In the genomic region with DNA sequence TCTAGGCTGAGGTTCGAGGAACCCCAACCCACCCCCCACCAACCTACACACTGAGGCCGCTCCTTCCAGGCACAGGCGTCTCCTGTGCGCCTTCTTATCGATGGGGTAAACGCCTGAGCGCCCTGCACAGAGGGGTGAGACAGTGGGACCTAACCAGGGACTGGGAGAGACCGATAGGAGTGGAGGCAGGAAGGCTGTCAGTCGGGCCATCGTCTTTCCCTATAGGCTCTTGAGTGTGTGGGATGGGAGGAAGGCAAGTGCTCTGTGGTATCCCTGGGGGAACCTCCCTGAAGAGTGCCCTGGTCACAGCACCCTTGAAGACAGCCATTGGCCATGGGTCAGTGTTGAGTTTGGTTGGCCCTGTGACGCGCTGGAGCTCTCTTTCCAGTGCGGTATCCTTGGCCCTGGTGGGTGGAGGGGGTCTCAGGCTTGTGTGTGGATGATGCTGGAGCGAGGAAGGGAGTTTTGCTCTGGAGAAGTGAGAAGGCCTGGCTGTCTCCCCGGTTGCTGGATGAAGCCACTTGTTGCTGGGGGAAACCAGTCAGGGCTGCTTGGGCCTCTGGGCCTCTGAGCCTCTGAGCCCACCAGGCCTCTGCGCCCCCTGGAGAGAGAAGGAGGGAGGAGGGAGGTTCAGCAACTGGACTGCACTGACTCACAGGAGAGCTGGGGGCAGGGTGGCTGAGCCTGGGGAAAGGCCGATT, we compare ENCODE assay signal across 13 cellular contexts. TPM values are rescaled to one million over a fixed set of nuclear protein-coding genes. Genes with fewer than 3 reads are reported as not detected.
DNase-seq lines count a peak whose midpoint lies in the region; ATAC-seq, FAIRE-seq and TF ChIP-seq lines count a peak whose summit lies in the region.
"Had no signal": no experiment of that assay in that cellular context is flagged by ENCODE, and none has a peak within 500 bp of the region (broad histone marks: within the 10 kb centered on the region; RNA-seq: fewer than 3 reads in every experiment).

No MANE protein-coding gene starts in this region.

- peak overlapping the region; percentile 34 for H3K27ac Mint-ChIP-seq in Caco-2 (ENCODE audit: unreplicated experiment)
- H3K27ac Mint-ChIP-seq in astrocyte (ENCODE audit: unreplicated experiment), result peak overlapping the region; percentile 77
- H3K27ac Mint-ChIP-seq in progenitor cell of endocrine pancreas, result peak overlapping the region; percentile 96
- no peak overlapping the region for H3K27ac Mint-ChIP-seq in activated naive CD4-positive, alpha-beta T cell treated with anti-CD3 and anti-CD28 coated beads for 36 hours

- FAIRE-seq in astrocyte (lab: Jason Lieb, UNC) (no peak), H54 (lab: Jason Lieb, UNC) (no peak)

- WGBS in sigmoid colon, 2 donors, result 67 to 69% methylated on average over 17 of the region's 17 CpGs

- no peaks in the 10 kb centered on the region for H3K79me2 ChIP-seq in astrocyte (ENCODE audit: insufficient read depth, low read length)

- peaks cover 9% of the 10 kb centered on the region for H3K9me3 ChIP-seq in Caco-2
- H3K9me3 ChIP-seq in astrocyte (ENCODE audit: insufficient read depth, low read depth, low read length), result no peaks in the 10 kb centered on the region
- no peaks in the 10 kb centered on the region for H3K9me3 ChIP-seq in iPS-18c (ENCODE audit: control insufficient read depth, insufficient read depth, low read length)
- peaks cover 0 to 5% (median 0%) of the 10 kb centered on the region in 4 donors for H3K9me3 ChIP-seq in sigmoid colon

- TF ChIP-seq CTCF in Caco-2 (IDR thresholded peaks at IDR 0.05; ENCODE audit: insufficient read depth in 1 of 2, low read depth in 1 of 2, low read length in 1 of 2, severe bottlenecking in 1 of 2, unreplicated experiment in 1 of 2) (peak in 1 of 2 experiments; percentile 6), astrocyte (IDR thresholded peaks at IDR 0.05; ENCODE audit: insufficient read depth, low read depth, low read length) (no peak), progenitor cell of endocrine pancreas (IDR thresholded peaks at IDR 0.05; ENCODE audit: unreplicated experiment) (peak; percentile 56), sigmoid colon (IDR thresholded peaks at IDR 0.05) (no peak)

- H3K27me3 ChIP-seq in Caco-2 (replicated peaks; ENCODE audit: control insufficient read depth, insufficient read depth, low read length) (no peaks in the 10 kb centered on the region), astrocyte (ENCODE audit: insufficient read depth, low read length) (peaks cover 13% of the 10 kb centered on the region), sigmoid colon (peaks cover 0 to 11% (median 0%) of the 10 kb centered on the region in 3 donors)

- H2AFZ ChIP-seq in astrocyte (ENCODE audit: low read depth, low read length), result no peak overlapping the region

- no peaks in the 10 kb centered on the region for H3K36me3 ChIP-seq in Caco-2 (ENCODE audit: control insufficient read depth, insufficient read depth, low read length)
- H3K36me3 ChIP-seq in astrocyte (ENCODE audit: insufficient read depth, low read length), result no peaks in the 10 kb centered on the region
- no peaks in the 10 kb centered on the region for H3K36me3 ChIP-seq in sigmoid colon

- peaks cover 5% of the 10 kb centered on the region for H4K20me1 ChIP-seq in astrocyte (ENCODE audit: insufficient read depth, low read length)

- H3K36me3 Mint-ChIP-seq in Caco-2 (ENCODE audit: insufficient read depth, unreplicated experiment), result peaks cover 32% of the 10 kb centered on the region
- H3K36me3 Mint-ChIP-seq in astrocyte (ENCODE audit: low read depth, unreplicated experiment), result peaks cover 12% of the 10 kb centered on the region
- peaks cover 6% of the 10 kb centered on the region for H3K36me3 Mint-ChIP-seq in progenitor cell of endocrine pancreas (ENCODE audit: insufficient read depth)
- no peaks in the 10 kb centered on the region for H3K36me3 Mint-ChIP-seq in activated naive CD4-positive, alpha-beta T cell treated with anti-CD3 and anti-CD28 coated beads for 36 hours (ENCODE audit: low read depth)

- TSS peak; percentile 11 for BruUV-seq in Caco-2 (replicated peaks; lab: Mats Ljungman, UMichigan)

- CTCF ChIA-PET in Caco-2 (lab: Charles Lee), result interaction anchor here (0.5 to 0.6 kb wide), 2 partner anchors 15 to 1514 kb away, joined by 3 read pairs; no protein-coding TSS in a partner anchor
- CTCF ChIA-PET in activated naive CD4-positive, alpha-beta T cell treated with anti-CD3 and anti-CD28 coated beads for 36 hours (lab: Charles Lee), result interaction anchor here (0.6 kb wide), 2 partner anchors 23 to 119 kb away, joined by 3 read pairs; no protein-coding TSS in a partner anchor

- peaks cover 34% of the 10 kb centered on the region for H3K4me1 ChIP-seq in Caco-2
- H3K4me1 ChIP-seq in astrocyte (ENCODE audit: insufficient read depth, low read length), result peaks cover 18% of the 10 kb centered on the region
- H3K4me1 ChIP-seq in sigmoid colon, result peaks cover 0 to 34% (median 23%) of the 10 kb centered on the region in 4 donors
- H3K4me1 ChIP-seq: foreskin keratinocyte had no signal

- peaks cover 16% of the 10 kb centered on the region for H3K4me1 Mint-ChIP-seq in Caco-2 (ENCODE audit: low read depth, unreplicated experiment)
- H3K4me1 Mint-ChIP-seq in astrocyte (ENCODE audit: low read depth, unreplicated experiment), result peaks cover 30% of the 10 kb centered on the region
- peaks cover 50% of the 10 kb centered on the region for H3K4me1 Mint-ChIP-seq in progenitor cell of endocrine pancreas (ENCODE audit: low read depth)
- peaks cover 14% of the 10 kb centered on the region for H3K4me1 Mint-ChIP-seq in activated naive CD4-positive, alpha-beta T cell treated with anti-CD3 and anti-CD28 coated beads for 36 hours (ENCODE audit: low read depth)

- H3K4me2 ChIP-seq in astrocyte (ENCODE audit: low read length), result peak overlapping the region; percentile 90

- H3K4me3 ChIP-seq in Caco-2 (ENCODE audit: low read depth, low read length) (peak overlapping the region; percentile 50), astrocyte (ENCODE audit: insufficient read depth, low read depth, low read length) (no peak overlapping the region), iPS-18c (ENCODE audit: insufficient read depth, low read depth, low read length) (peak overlapping the region; percentile 42), sigmoid colon (peak overlapping the region in 2 of 4 donors; percentile 55 to 61)

- H3K9me3 Mint-ChIP-seq in Caco-2 (ENCODE audit: unreplicated experiment) (no peaks in the 10 kb centered on the region), astrocyte (ENCODE audit: unreplicated experiment) (peaks cover 2% of the 10 kb centered on the region), progenitor cell of endocrine pancreas (ENCODE audit: low read depth) (peaks cover 2% of the 10 kb centered on the region)
- H3K9me3 Mint-ChIP-seq in activated naive CD4-positive, alpha-beta T cell treated with anti-CD3 and anti-CD28 coated beads for 36 hours, result peaks cover 11% of the 10 kb centered on the region

- POLR2A ChIA-PET in Caco-2 (lab: Charles Lee), result interaction anchor here (0.6 to 0.7 kb wide), 2 partner anchors 20 to 440 kb away, joined by 3 to 4 read pairs; no protein-coding TSS in a partner anchor

- H3K27ac ChIP-seq in astrocyte (ENCODE audit: low read depth, low read length), result no peak overlapping the region
- H3K27ac ChIP-seq in sigmoid colon, result peak overlapping the region in 2 of 4 donors; percentile 18 to 85
- H3K27ac ChIP-seq: foreskin keratinocyte had no signal

- H3K27me3 Mint-ChIP-seq in Caco-2 (ENCODE audit: insufficient read depth, unreplicated experiment), result no peaks in the 10 kb centered on the region
- H3K27me3 Mint-ChIP-seq in astrocyte (ENCODE audit: low read depth, unreplicated experiment), result no peaks in the 10 kb centered on the region
- H3K27me3 Mint-ChIP-seq in progenitor cell of endocrine pancreas, result no peaks in the 10 kb centered on the region
- peaks cover 46% of the 10 kb centered on the region for H3K27me3 Mint-ChIP-seq in activated naive CD4-positive, alpha-beta T cell treated with anti-CD3 and anti-CD28 coated beads for 36 hours (ENCODE audit: low read depth)

- H3K9ac ChIP-seq in astrocyte (ENCODE audit: low read length), result no peak overlapping the region

- ATAC-seq in GM21737 (IDR thresholded peaks at IDR 0.05; ENCODE audit: unreplicated experiment), result no peak
- ATAC-seq: foreskin keratinocyte had no signal

- no peak for TF ChIP-seq EP300 in sigmoid colon (IDR thresholded peaks at IDR 0.05)

- no peak for TF ChIP-seq POLR2A in H54 (IDR thresholded peaks at IDR 0.05; ENCODE audit: low read depth, low read length)
- no peak for TF ChIP-seq POLR2A in sigmoid colon (IDR thresholded peaks at IDR 0.05)

- intact Hi-C loops in Caco-2 (cut with micrococcal nuclease; ENCODE audit: unreplicated experiment) (loop anchor here (2.0 kb wide), 1 partner anchor 21 kb away; no protein-coding TSS in a partner anchor), sigmoid colon (cut with DNase I) (no loop called here)
- intact Hi-C loops in activated naive CD4-positive, alpha-beta T cell treated with anti-CD3 and anti-CD28 coated beads for 36 hours (cut with micrococcal nuclease), result no loop called here

- peak overlapping the region; percentile 99 for H3K4me3 Mint-ChIP-seq in Caco-2 (ENCODE audit: unreplicated experiment)
- H3K4me3 Mint-ChIP-seq in astrocyte (ENCODE audit: unreplicated experiment), result peak overlapping the region; percentile 90
- H3K4me3 Mint-ChIP-seq in progenitor cell of endocrine pancreas (ENCODE audit: low read depth), result peak overlapping the region; percentile 92
- no peak overlapping the region for H3K4me3 Mint-ChIP-seq in activated naive CD4-positive, alpha-beta T cell treated with anti-CD3 and anti-CD28 coated beads for 36 hours

- no peak for DNase-seq in Caco-2
- DNase-seq in astrocyte (ENCODE audit: low read depth), result no peak
- peak; percentile 56 for DNase-seq in progenitor cell of endocrine pancreas (ENCODE audit: low spot score, unreplicated experiment)
- DNase-seq in H54 (ENCODE audit: insufficient read length, low spot score), result no peak
- DNase-seq in sigmoid colon, result no peak
- no peak for DNase-seq in activated naive CD4-positive, alpha-beta T cell treated with anti-CD3 and anti-CD28 coated beads for 36 hours
- DNase-seq: amniotic stem cell, foreskin keratinocyte, NCI-H2081 treated with DMSO at 0.1 percent for 48 hours had no signal

RNA-seq across cellular contexts. Expression of a gene that starts 1.7 kb away (rescaled TPM):
- total RNA-seq in Caco-2 (2022) (75.0 and 83.2 TPM in 2 replicates), astrocyte (65.3 and 70.4 TPM in 2 replicates), progenitor cell of endocrine pancreas (182 and 207 TPM in 2 replicates), sigmoid colon (10 to 100 TPM in 3 of 4 donors, 1 to 10 TPM in 1; 6.1 to 16.9 (median 12.7) TPM)
- polyA plus RNA-seq in sigmoid colon, result 10 to 100 TPM; 27.3 to 78.1 (median 40.8) TPM
- total RNA-seq in activated naive CD4-positive, alpha-beta T cell treated with anti-CD3 and anti-CD28 coated beads for 36 hours, result not detected
- total RNA-seq: pulmonary artery endothelial cell had no signal

RNA-seq across cellular contexts. Expression of a gene that starts 32.9 kb away (rescaled TPM):
- total RNA-seq in Caco-2 (2022) (not detected in 2 replicates), astrocyte (not detected in 2 replicates), progenitor cell of endocrine pancreas (3.9 and 4.5 TPM in 2 replicates), sigmoid colon (1 to 10 TPM; 2.9 to 6.9 (median 3.3) TPM)
- polyA plus RNA-seq in sigmoid colon, result 10 to 100 TPM in 2 of 3 donors, 1 to 10 TPM in 1; 4.8 to 33.5 (median 10.9) TPM
- total RNA-seq in activated naive CD4-positive, alpha-beta T cell treated with anti-CD3 and anti-CD28 coated beads for 36 hours, result 1 to 10 TPM; 1.3 to 1.8 TPM
- total RNA-seq: foreskin keratinocyte, H4, pulmonary artery endothelial cell had no signal
- polyA plus RNA-seq: foreskin keratinocyte had no signal

Comparison
In these comparisons a context has a peak if more than half of its experiments do, and no peak if none do; other contexts are left out.
1. RNA of a gene that starts 1.7 kb away (total RNA-seq): 182 to 207 TPM in progenitor cell of endocrine pancreas, 75.0 to 83.2 TPM in Caco-2, 65.3 to 70.4 TPM in astrocyte and 6.1 to 16.9 TPM in sigmoid colon; not detected in activated naive CD4-positive, alpha-beta T cell treated with anti-CD3 and anti-CD28 coated beads for 36 hours; every median in the first group is over 4 times any median in the second.